ENCODE assay signal across 15 cellular contexts in the genomic region with DNA sequence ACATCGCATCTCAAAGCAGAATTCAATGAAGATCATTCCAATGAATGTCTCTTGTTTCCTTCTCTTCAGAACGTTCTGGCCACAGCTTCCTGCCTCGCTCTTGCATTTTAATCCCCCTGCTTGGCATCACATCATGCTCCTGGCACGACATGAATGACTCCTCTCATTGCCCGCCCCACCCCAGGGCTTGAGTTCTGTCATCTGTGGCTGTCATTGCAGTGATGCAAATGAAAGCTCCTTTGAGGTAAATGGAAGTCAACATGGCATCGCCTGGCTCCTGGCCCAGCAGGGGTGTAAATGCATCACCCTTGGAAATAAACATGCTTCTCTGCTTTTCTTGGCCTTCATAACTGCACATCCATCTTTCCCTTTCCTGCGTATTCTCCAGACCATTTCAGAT. TPM values are rescaled to one million over a fixed set of nuclear protein-coding genes. Genes with fewer than 3 reads are reported as not detected.
A peak's percentile ranks its signal among the peaks of the same experiment; 100 is the strongest.
DNase-seq lines count a peak whose midpoint lies in the region; ATAC-seq lines count a peak whose summit lies in the region.
"Had no signal": no experiment of that assay in that cellular context is flagged by ENCODE, and none has a peak within 500 bp of the region (broad histone marks: within the 10 kb centered on the region; RNA-seq: fewer than 3 reads in every experiment).

No MANE protein-coding gene starts in this region.

- ATAC-seq in GM19467 (IDR thresholded peaks at IDR 0.05; ENCODE audit: unreplicated experiment), result peak; percentile 14
- ATAC-seq: sciatic nerve had no signal

- no peaks in the 10 kb centered on the region for H3K36me3 ChIP-seq in H7 (replicated peaks; ENCODE audit: control insufficient read depth, insufficient read depth, low read length)
- H3K36me3 ChIP-seq: BLaER1 had no signal

- no peaks in the 10 kb centered on the region; the same call in 1 of the 2 replicates for H3K27me3 ChIP-seq in H7 (ENCODE audit: control insufficient read depth, insufficient read depth, low read length)
- H3K27me3 ChIP-seq: BLaER1 had no signal

- DNase-seq in NCI-H446 treated with DMSO at 0.1 percent for 48 hours (lab: John Stamatoyannopoulos, UW) (peak; percentile 70), cerebellar cortex (ENCODE audit: low spot score) (peak; percentile 89), middle frontal gyrus (ENCODE audit: extremely low spot score, low spot score) (peak; percentile 62), NCI-H510A treated with DMSO at 0.1 percent for 48 hours (lab: John Stamatoyannopoulos, UW) (no peak), NCI-H2196 (lab: John Stamatoyannopoulos, UW; ENCODE audit: unreplicated experiment) (no peak), H7 (no peak), T1000 (lab: John Stamatoyannopoulos, UW) (no peak)
- DNase-seq: activated B cell treated with CpG ODN at 0.5 μM for 24 hours; activated naive CD8-positive, alpha-beta T cell treated with anti-CD3 and anti-CD28 coated beads for 36 hours; SK-N-SH had no signal

- H3K4me3 ChIP-seq in H7 (ENCODE audit: insufficient read depth, low read depth, low read length), result no peak overlapping the region
- H3K4me3 ChIP-seq: BLaER1, coronary artery had no signal

RNA-seq across cellular contexts. Expression of gene SCEL, which starts 48.6 kb away (rescaled TPM):
- not detected in 2 replicates for total RNA-seq in H7 (2014; rRNA removed; shearing (Covaris generic))
- total RNA-seq: activated B cell treated with CpG ODN at 0.5 μM for 24 hours; activated naive CD8-positive, alpha-beta T cell treated with anti-CD3 and anti-CD28 coated beads for 36 hours; myocyte had no signal

Comparison
In these comparisons a context has a peak if more than half of its experiments do, and no peak if none do; other contexts are left out.
1. DNase-seq: peak in NCI-H446 treated with DMSO at 0.1 percent for 48 hours (single experiment), cerebellar cortex (single experiment) and middle frontal gyrus (single experiment); none in NCI-H510A treated with DMSO at 0.1 percent for 48 hours (single experiment), NCI-H2196 (single experiment), H7 (single experiment) and T1000 (single experiment).